ENCODE assay signal across 11 cellular contexts in the genomic region with DNA sequence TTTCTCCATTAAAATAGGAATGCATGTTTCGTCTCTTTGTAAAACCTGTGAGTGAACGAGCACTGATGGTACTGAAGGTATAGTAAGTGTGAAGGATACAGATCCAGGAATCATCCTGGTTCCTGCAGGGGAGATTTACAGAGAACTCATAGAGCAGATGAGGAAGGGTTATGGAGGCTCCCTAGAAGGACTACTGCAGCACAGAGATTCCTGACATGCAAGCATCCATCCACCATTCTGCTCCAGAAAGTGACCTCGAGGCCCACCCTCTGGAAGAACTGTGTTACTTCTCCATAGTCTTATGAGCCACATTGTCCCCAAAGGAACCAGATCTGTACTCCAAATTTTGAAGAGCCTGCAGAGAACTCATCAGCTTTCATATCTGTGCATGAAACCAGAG. TPM values are rescaled to one million over a fixed set of nuclear protein-coding genes. Genes with fewer than 3 reads are reported as not detected.
"Had no signal": no experiment of that assay in that cellular context is flagged by ENCODE, and none has a peak within 500 bp of the region (broad histone marks: within the 10 kb centered on the region; RNA-seq: fewer than 3 reads in every experiment).

No MANE protein-coding gene starts in this region.

- H3K4me1 Mint-ChIP-seq: GM23338 had no signal

- DNase-seq: H9, HCEC 1CT, HFFc6, KG1 had no signal

- H3K27ac ChIP-seq: HL-60 had no signal

- H3K27me3 Mint-ChIP-seq: IgD-negative memory B cell had no signal

- H3K4me3 Mint-ChIP-seq: GM23338, H9, HFFc6, IgD-negative memory B cell had no signal

- H3K9me3 Mint-ChIP-seq: GM23338, H9, IgD-negative memory B cell had no signal

- FAIRE-seq: H1, H54, HepG2 had no signal

- H3K4me3 ChIP-seq: GM23338 had no signal

- H2AFZ ChIP-seq: GM23338 had no signal

- ATAC-seq: GM23338, HepG2 had no signal

- H3K4me2 ChIP-seq: GM23338 had no signal

- H3K27ac Mint-ChIP-seq: H9, HFFc6, IgD-negative memory B cell had no signal

RNA-seq across cellular contexts. Expression of a gene that starts 38.1 kb away (rescaled TPM):
- total RNA-seq: GM23338, H1, H9, HepG2, HFFc6, HT1080 had no signal
- polyA plus RNA-seq: GM23338, H1, HepG2, IgD-negative memory B cell had no signal
